In genomic region chr12:131090254-131091210, GRCh38 we compare ENCODE assay signal across 15 cellular contexts.
DNase-seq lines count a peak whose midpoint lies in the region; ATAC-seq and TF ChIP-seq lines count a peak whose summit lies in the region.
"Had no signal": no experiment of that assay in that cellular context is flagged by ENCODE, and none has a peak within 500 bp of the region (broad histone marks: within the 10 kb centered on the region; RNA-seq: fewer than 3 reads in every experiment).

No MANE protein-coding gene starts in this region.

- no peak for TF ChIP-seq EP300 in esophagus muscularis mucosa (IDR thresholded peaks at IDR 0.05)

- no peak for TF ChIP-seq RAD21 in liver (IDR thresholded peaks at IDR 0.05)

- intact Hi-C loops in heart left ventricle (cut with DNase I) (loop anchor here in 1 of 10 donors (10.0 kb wide), 1 partner anchor 176 kb away; no protein-coding TSS in a partner anchor), upper lobe of right lung (cut with DNase I) (no loop called here), esophagus muscularis mucosa (cut with DNase I) (no loop called here)

- ATAC-seq in heart left ventricle = peak in 1 of 4 donors; percentile 18
- ATAC-seq in upper lobe of right lung = no peak
- ATAC-seq: GM23338, left colon had no signal

- H3K36me3 ChIP-seq in heart left ventricle (peaks cover 0 to 28% (median 8%) of the 10 kb centered on the region in 9 donors), right atrium auricular region (peaks cover 55% of the 10 kb centered on the region), liver (ENCODE audit: control insufficient read depth in 4 of 4, insufficient read depth in 3 of 4, low read depth in 1 of 4, low read length in 3 of 4) (no peaks in the 10 kb centered on the region), upper lobe of right lung (peaks cover 26% of the 10 kb centered on the region), esophagus muscularis mucosa (peaks cover 0 to 38% (median 32%) of the 10 kb centered on the region in 4 donors)

- peaks cover 0 to 17% (median 7%) of the 10 kb centered on the region in 12 donors for H3K4me1 ChIP-seq in heart left ventricle
- H3K4me1 ChIP-seq in right atrium auricular region = peaks cover 0 to 6% of the 10 kb centered on the region in 2 donors
- H3K4me1 ChIP-seq in liver (ENCODE audit: control insufficient read depth in 4 of 4, insufficient read depth in 4 of 4, low read length in 3 of 4) = no peaks in the 10 kb centered on the region
- H3K4me1 ChIP-seq in upper lobe of right lung = no peaks in the 10 kb centered on the region
- peaks cover 0 to 2% (median 1%) of the 10 kb centered on the region in 4 donors for H3K4me1 ChIP-seq in esophagus muscularis mucosa

- DNase-seq in heart left ventricle (peak in 3 of 5 donors; percentile 4 to 44 (median 15)), right atrium auricular region (ENCODE audit: low spot score) (no peak), upper lobe of right lung (peak; percentile 8), NCI-H524 treated with DMSO at 0.1 percent for 48 hours (lab: John Stamatoyannopoulos, UW) (no peak), DMS153 treated with DMSO at 0.1 percent for 48 hours (lab: John Stamatoyannopoulos, UW; ENCODE audit: unreplicated experiment) (no peak), esophagus muscularis mucosa (ENCODE audit: extremely low spot score) (no peak)
- peak; percentile 7 for DNase-seq in activated CD8-positive, alpha-beta memory T cell treated with anti-CD3 and anti-CD28 coated beads, Interleukin-2, amount 50 U/mL, for 4 hours
- DNase-seq: amniotic stem cell, NCI-H1048, NCI-H774 had no signal

- 55 to 80% (median 72%) methylated on average over 8 to 14 of the region's 14 CpGs for WGBS in heart left ventricle, 4 donors
- WGBS in liver = 76% methylated on average over 14 of the region's 14 CpGs
- WGBS in esophagus muscularis mucosa = 78% methylated on average over 14 of the region's 14 CpGs

- H3K27me3 ChIP-seq in heart left ventricle (no peaks in the 10 kb centered on the region), right atrium auricular region (no peaks in the 10 kb centered on the region), liver (ENCODE audit: control insufficient read depth in 4 of 4, insufficient read depth in 4 of 4, low read length in 3 of 4) (no peaks in the 10 kb centered on the region), upper lobe of right lung (no peaks in the 10 kb centered on the region), esophagus muscularis mucosa (no peaks in the 10 kb centered on the region)

- H3K27ac ChIP-seq in heart left ventricle (peak overlapping the region in 6 of 12 donors; percentile 36 to 61 (median 48)), right atrium auricular region (no peak overlapping the region), liver (ENCODE audit: low read depth in 1 of 2, low read length in 2 of 2) (no peak overlapping the region), upper lobe of right lung (no peak overlapping the region), esophagus muscularis mucosa (replicated peaks in 1 of 4) (no peak overlapping the region)
- H3K27ac ChIP-seq: PC-9, SK-N-MC had no signal

- H3K9ac ChIP-seq in liver (ENCODE audit: low read depth in 1 of 2, low read length in 2 of 2) = no peak overlapping the region

- TF ChIP-seq CTCF in heart left ventricle (IDR thresholded peaks at IDR 0.05) (no peak), right atrium auricular region (IDR thresholded peaks at IDR 0.05) (no peak), liver (IDR thresholded peaks at IDR 0.05; ENCODE audit: low read depth, low read length, missing input control) (no peak), upper lobe of right lung (IDR thresholded peaks at IDR 0.05) (no peak), esophagus muscularis mucosa (IDR thresholded peaks at IDR 0.05) (no peak)

- TF ChIP-seq POLR2A in heart left ventricle (IDR thresholded peaks at IDR 0.05) = no peak
- no peak for TF ChIP-seq POLR2A in esophagus muscularis mucosa (IDR thresholded peaks at IDR 0.05; ENCODE audit: low read depth)

- H3K9me3 ChIP-seq in heart left ventricle (no peaks in the 10 kb centered on the region), right atrium auricular region (no peaks in the 10 kb centered on the region), liver (ENCODE audit: control insufficient read depth in 4 of 4, low read length in 3 of 4) (no peaks in the 10 kb centered on the region), upper lobe of right lung (no peaks in the 10 kb centered on the region), esophagus muscularis mucosa (no peaks in the 10 kb centered on the region)

- H3K4me3 ChIP-seq in heart left ventricle (no peak overlapping the region), right atrium auricular region (no peak overlapping the region), liver (ENCODE audit: low read depth in 1 of 3, low read length in 3 of 3) (no peak overlapping the region), upper lobe of right lung (no peak overlapping the region), esophagus muscularis mucosa (no peak overlapping the region)
- H3K4me3 ChIP-seq: GM23338, PC-9, SK-N-MC had no signal

TF ChIP-seq in liver, 16 proteins besides CTCF, POLR2A, EP300 and RAD21:
- TF ChIP-seq MAX (IDR thresholded peaks at IDR 0.05) (no peak), REST (IDR thresholded peaks at IDR 0.05) (no peak), NR2F2 (IDR thresholded peaks at IDR 0.05) (no peak), ATF3 (IDR thresholded peaks at IDR 0.05) (no peak), JUND (IDR thresholded peaks at IDR 0.05) (peak in 1 of 2 donors; percentile 49), FOXA2 (IDR thresholded peaks at IDR 0.05) (peak; percentile 41), HNF4G (IDR thresholded peaks at IDR 0.05) (no peak), HNF4A (conservative IDR thresholded peaks at IDR 0.05) (peak; percentile 68 to 78), ZBTB33 (IDR thresholded peaks at IDR 0.05) (no peak), RXRA (IDR thresholded peaks at IDR 0.05) (peak; percentile 84 to 87), FOXA1 (IDR thresholded peaks at IDR 0.05) (peak; percentile 48), EGR1 (IDR thresholded peaks at IDR 0.05; ENCODE audit: low read depth in 2 of 2) (no peak), TAF1 (conservative IDR thresholded peaks at IDR 0.05) (no peak), YY1 (IDR thresholded peaks at IDR 0.05) (peak; percentile 80), GABPA (IDR thresholded peaks at IDR 0.05 in 1 of 2, conservative IDR thresholded peaks at IDR 0.05 in 1 of 2) (no peak), SP1 (IDR thresholded peaks at IDR 0.05) (peak; percentile 77)

Comparison
In these comparisons a context has a peak if more than half of its experiments do, and no peak if none do; other contexts are left out.
1. DNase-seq: peak in heart left ventricle (3 of 5), activated CD8-positive, alpha-beta memory T cell treated with anti-CD3 and anti-CD28 coated beads, Interleukin-2, amount 50 U/mL, for 4 hours (single experiment) and upper lobe of right lung (single experiment); none in right atrium auricular region (single experiment), NCI-H524 treated with DMSO at 0.1 percent for 48 hours (single experiment), DMS153 treated with DMSO at 0.1 percent for 48 hours (single experiment) and esophagus muscularis mucosa (single experiment).